In genomic region chr7:6753964-6754363, GRCh38 we compare ENCODE assay signal across 2 cellular contexts. TPM values are rescaled to one million over a fixed set of nuclear protein-coding genes. Genes with fewer than 3 reads are reported as not detected.
"Had no signal": no experiment of that assay in that cellular context is flagged by ENCODE, and none has a peak within 500 bp of the region (broad histone marks: within the 10 kb centered on the region; RNA-seq: fewer than 3 reads in every experiment).

Gene RSPH10B2 (plus strand): TSS chr7:6754103. CDS start chr7:6757678, 3,575 bp downstream.

RNA-seq across cellular contexts. Expression of gene RSPH10B2, which starts in this region (rescaled TPM):
- total RNA-seq: mammary epithelial cell, osteoblast had no signal
- polyA plus RNA-seq: mammary epithelial cell had no signal
